ENCODE assay signal across 1 cellular context in genomic region chr2:111897924-111898702, GRCh38.
TF ChIP-seq lines count a peak whose summit lies in the region.

TSS of gene MERTK (plus strand) at chr2:111898607. CDS start at chr2:111898736, 129 bp downstream.

TF ChIP-seq in GM12878, 131 proteins besides CTCF, POLR2A, EP300 and RAD21 (continued from another document):
- no peak for TF ChIP-seq CUX1 (IDR thresholded peaks at IDR 0.05; ENCODE audit: insufficient replicate concordance, low read depth, low read length)
- 0 out of 2 replicates have a peak, but pooled peaks have one; percentile 22 for TF ChIP-seq ESRRA (IDR thresholded peaks at IDR 0.05; ENCODE audit: low read length)
- TF ChIP-seq GATAD2B (conservative IDR thresholded peaks at IDR 0.05; ENCODE audit: low read depth): peak; percentile 45; the same call in 1 of the 2 replicates
- peak in 1 of 2 experiments; percentile 17; a peak in 1 of 3 replicates for TF ChIP-seq EGR1 (IDR thresholded peaks at IDR 0.05; ENCODE audit: borderline replicate concordance in 1 of 2, low read depth in 2 of 2, low read length in 2 of 2)
- TF ChIP-seq SIX5 (IDR thresholded peaks at IDR 0.05; ENCODE audit: low read depth, low read length, severe bottlenecking): no peak
- 0 out of 2 replicates have a peak, but pooled peaks have one; percentile 52 for TF ChIP-seq ZNF24 (IDR thresholded peaks at IDR 0.05)
- TF ChIP-seq YY1 (IDR thresholded peaks at IDR 0.05; ENCODE audit: low read depth, low read length): peak; percentile 44; the same call in 1 of the 2 replicates
- no peak for TF ChIP-seq TCF12 (IDR thresholded peaks at IDR 0.05; ENCODE audit: low read depth, low read length)
- peak; percentile 38; the same call in 1 of the 2 replicates for TF ChIP-seq IKZF1 (conservative IDR thresholded peaks at IDR 0.05)
- no peak for TF ChIP-seq SMARCA5 (IDR thresholded peaks at IDR 0.05)
- TF ChIP-seq NR2F1 (conservative IDR thresholded peaks at IDR 0.05): 0 out of 2 replicates have a peak, but pooled peaks have one; percentile 7
- no peak for TF ChIP-seq PAX8 (IDR thresholded peaks at IDR 0.05)
- peak; percentile 66 for TF ChIP-seq LARP7 (IDR thresholded peaks at IDR 0.05)
- TF ChIP-seq NBN (IDR thresholded peaks at IDR 0.05): peak; percentile 69; the same call in 1 of the 2 replicates
- TF ChIP-seq NFIC (IDR thresholded peaks at IDR 0.05; ENCODE audit: low read depth, low read length): no peak
- TF ChIP-seq BHLHE40 (IDR thresholded peaks at IDR 0.05; ENCODE audit: borderline replicate concordance in 1 of 2, low read depth in 2 of 2, low read length in 1 of 2): peak; percentile 6 to 43; a peak in 1 of 4 replicates
- TF ChIP-seq HDAC6 (IDR thresholded peaks at IDR 0.05; ENCODE audit: unreplicated experiment): peak; percentile 43
